ENCODE assay signal across 3 cellular contexts in the genomic region with DNA sequence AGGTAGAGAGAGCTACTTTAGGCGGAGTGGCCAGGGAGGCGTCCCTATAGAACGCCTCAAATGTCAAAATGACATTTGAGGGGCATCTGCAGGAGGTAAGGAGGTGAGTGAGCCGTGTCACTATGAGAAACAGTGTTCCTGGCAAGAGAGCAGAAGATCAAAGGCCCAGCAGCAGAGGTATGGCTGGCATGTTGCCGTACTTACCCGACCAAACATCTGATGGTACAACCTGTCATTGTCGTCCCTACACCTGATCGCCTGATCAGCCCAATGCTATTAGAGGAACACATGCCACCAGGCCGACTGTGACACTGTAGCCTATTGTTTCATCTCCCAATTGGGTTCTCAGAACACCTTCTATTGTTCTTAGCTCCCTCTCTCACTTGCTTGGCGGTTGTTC.
TF ChIP-seq lines count a peak whose summit lies in the region.

No MANE protein-coding gene starts in this region.

TF ChIP-seq in HepG2, 621 proteins besides CTCF, POLR2A, EP300 and RAD21:
- TF ChIP-seq ARNTL (CRISPR knock-in tag; IDR thresholded peaks at IDR 0.05) (no peak), TEAD3 (CRISPR knock-in tag; optimal IDR thresholded peaks at IDR 0.05; ENCODE audit: borderline replicate concordance) (peak; percentile 70), SOX5 (CRISPR knock-in tag; IDR thresholded peaks at IDR 0.05; ENCODE audit: borderline replicate concordance) (peak; percentile 31; the same call in 1 of the 2 replicates), SOX13 (IDR thresholded peaks at IDR 0.05) (no peak), SOX13 (CRISPR knock-in tag; conservative IDR thresholded peaks at IDR 0.05 in 1 of 2, IDR thresholded peaks at IDR 0.05 in 1 of 2) (peak in 1 of 2 experiments; percentile 46; a peak in 1 of 4 replicates)
TF ChIP-seq in HepG2: peak in this region for 3.

TF ChIP-seq in K562, 482 proteins besides CTCF, POLR2A, EP300 and RAD21:
- TF ChIP-seq DDX20 (tag; IDR thresholded peaks at IDR 0.05; ENCODE audit: low read depth) = no peak
- TF ChIP-seq, protein P1, sequence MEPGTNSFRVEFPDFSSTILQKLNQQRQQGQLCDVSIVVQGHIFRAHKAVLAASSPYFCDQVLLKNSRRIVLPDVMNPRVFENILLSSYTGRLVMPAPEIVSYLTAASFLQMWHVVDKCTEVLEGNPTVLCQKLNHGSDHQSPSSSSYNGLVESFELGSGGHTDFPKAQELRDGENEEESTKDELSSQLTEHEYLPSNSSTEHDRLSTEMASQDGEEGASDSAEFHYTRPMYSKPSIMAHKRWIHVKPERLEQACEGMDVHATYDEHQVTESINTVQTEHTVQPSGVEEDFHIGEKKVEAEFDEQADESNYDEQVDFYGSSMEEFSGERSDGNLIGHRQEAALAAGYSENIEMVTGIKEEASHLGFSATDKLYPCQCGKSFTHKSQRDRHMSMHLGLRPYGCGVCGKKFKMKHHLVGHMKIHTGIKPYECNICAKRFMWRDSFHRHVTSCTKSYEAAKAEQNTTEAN (CRISPR knock-in tag; IDR thresholded peaks at IDR 0.05) = no peak
- TF ChIP-seq, protein P2, sequence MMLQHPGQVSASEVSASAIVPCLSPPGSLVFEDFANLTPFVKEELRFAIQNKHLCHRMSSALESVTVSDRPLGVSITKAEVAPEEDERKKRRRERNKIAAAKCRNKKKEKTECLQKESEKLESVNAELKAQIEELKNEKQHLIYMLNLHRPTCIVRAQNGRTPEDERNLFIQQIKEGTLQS (IDR thresholded peaks at IDR 0.05) = no peak
- TF ChIP-seq, protein P2 (CRISPR knock-in tag; conservative IDR thresholded peaks at IDR 0.05) = no peak
- no peak for TF ChIP-seq ZNF696 (CRISPR knock-in tag; conservative IDR thresholded peaks at IDR 0.05)
- TF ChIP-seq, protein P3, sequence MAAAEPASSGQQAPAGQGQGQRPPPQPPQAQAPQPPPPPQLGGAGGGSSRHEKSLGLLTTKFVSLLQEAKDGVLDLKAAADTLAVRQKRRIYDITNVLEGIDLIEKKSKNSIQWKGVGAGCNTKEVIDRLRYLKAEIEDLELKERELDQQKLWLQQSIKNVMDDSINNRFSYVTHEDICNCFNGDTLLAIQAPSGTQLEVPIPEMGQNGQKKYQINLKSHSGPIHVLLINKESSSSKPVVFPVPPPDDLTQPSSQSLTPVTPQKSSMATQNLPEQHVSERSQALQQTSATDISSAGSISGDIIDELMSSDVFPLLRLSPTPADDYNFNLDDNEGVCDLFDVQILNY (CRISPR knock-in tag; IDR thresholded peaks at IDR 0.05) = no peak
- no peak for TF ChIP-seq YY1 (IDR thresholded peaks at IDR 0.05; ENCODE audit: borderline replicate concordance in 1 of 3, control insufficient read depth in 1 of 3, extremely low read depth in 1 of 3, insufficient read depth in 3 of 3, insufficient read length in 1 of 3, insufficient replicate concordance in 2 of 3, low read depth in 1 of 3, low read length in 2 of 3)
- no peak for TF ChIP-seq KAT7 (CRISPR knock-in tag; IDR thresholded peaks at IDR 0.05; ENCODE audit: borderline replicate concordance)
- TF ChIP-seq, protein P4, sequence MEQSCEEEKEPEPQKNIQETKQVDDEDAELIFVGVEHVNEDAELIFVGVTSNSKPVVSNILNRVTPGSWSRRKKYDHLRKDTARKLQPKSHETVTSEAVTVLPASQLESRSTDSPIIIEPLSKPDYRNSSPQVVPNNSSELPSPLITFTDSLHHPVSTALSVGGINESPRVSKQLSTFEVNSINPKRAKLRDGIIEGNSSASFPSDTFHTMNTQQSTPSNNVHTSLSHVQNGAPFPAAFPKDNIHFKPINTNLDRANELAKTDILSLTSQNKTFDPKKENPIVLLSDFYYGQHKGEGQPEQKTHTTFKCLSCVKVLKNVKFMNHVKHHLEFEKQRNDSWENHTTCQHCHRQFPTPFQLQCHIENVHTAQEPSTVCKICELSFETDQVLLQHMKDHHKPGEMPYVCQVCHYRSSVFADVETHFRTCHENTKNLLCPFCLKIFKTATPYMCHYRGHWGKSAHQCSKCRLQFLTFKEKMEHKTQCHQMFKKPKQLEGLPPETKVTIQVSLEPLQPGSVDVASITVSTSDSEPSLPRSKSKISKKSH (CRISPR knock-in tag; IDR thresholded peaks at IDR 0.05) = no peak

TF ChIP-seq in HEK293T, 16 proteins besides CTCF, POLR2A, EP300 and RAD21:
- TF ChIP-seq FOXA1 (IDR thresholded peaks at IDR 0.05) (no peak), SUZ12 (IDR thresholded peaks at IDR 0.05) (no peak), FOXM1 (IDR thresholded peaks at IDR 0.05; ENCODE audit: borderline replicate concordance) (no peak), NFRKB (IDR thresholded peaks at IDR 0.05) (no peak), ELF4 (IDR thresholded peaks at IDR 0.05) (no peak), SP1 (IDR thresholded peaks at IDR 0.05) (no peak), ZNF384 (IDR thresholded peaks at IDR 0.05) (no peak)
